Comparison of ENCODE assay signal across 12 cellular contexts in the genomic region with DNA sequence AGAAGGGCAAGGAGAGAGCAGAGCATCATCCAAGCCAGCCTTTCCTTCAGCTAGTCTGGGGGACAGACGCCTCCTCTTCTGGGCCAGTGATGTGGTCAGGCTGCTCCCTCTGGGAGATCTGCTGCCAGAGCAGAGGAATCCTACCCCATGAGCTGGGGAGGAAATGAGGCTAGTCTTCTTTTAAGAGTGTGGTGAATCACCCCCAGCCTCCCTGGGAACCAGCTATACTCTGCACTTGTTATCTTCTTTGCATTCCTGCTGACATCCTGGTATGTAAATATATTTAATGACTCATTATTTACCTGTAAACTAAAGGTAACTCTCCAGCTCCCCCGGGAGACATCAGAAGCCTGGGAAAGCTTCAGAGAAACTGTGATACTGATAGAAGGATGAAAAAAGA. TPM values are rescaled to one million over a fixed set of nuclear protein-coding genes. Genes with fewer than 3 reads are reported as not detected.
A peak's percentile ranks its signal among the peaks of the same experiment; 100 is the strongest.
DNase-seq lines count a peak whose midpoint lies in the region; TF ChIP-seq lines count a peak whose summit lies in the region.
"Had no signal": no experiment of that assay in that cellular context is flagged by ENCODE, and none has a peak within 500 bp of the region (broad histone marks: within the 10 kb centered on the region; RNA-seq: fewer than 3 reads in every experiment).

No MANE protein-coding gene starts in this region.

- H3K4me3 ChIP-seq in cardiac fibroblast (replicated peaks in 1 of 2; ENCODE audit: low read depth in 2 of 2, low read length in 2 of 2) (no peak overlapping the region), trophoblast cell (ENCODE audit: low read depth, low read length) (no peak overlapping the region), Karpas-422 (ENCODE audit: low read length) (no peak overlapping the region)
- H3K4me3 ChIP-seq: left ventricle myocardium inferior had no signal

- H3K4me1 ChIP-seq in trophoblast cell (ENCODE audit: control insufficient read depth in 1 of 2, insufficient read depth in 2 of 2, low read length in 2 of 2) (peaks cover 16 to 32% of the 10 kb centered on the region in 2 experiments), Karpas-422 (ENCODE audit: low read length) (no peaks in the 10 kb centered on the region)
- H3K4me1 ChIP-seq: left ventricle myocardium inferior had no signal

- H4K8ac ChIP-seq in trophoblast cell (ENCODE audit: low read depth, low read length): no peak overlapping the region

- H3K9me2 ChIP-seq in Karpas-422 (replicated peaks; ENCODE audit: insufficient read depth, low read length): no peaks in the 10 kb centered on the region

- peak overlapping the region; percentile 67 for H4K91ac ChIP-seq in trophoblast cell (ENCODE audit: low read depth, low read length)

- no peak overlapping the region for H4K12ac ChIP-seq in trophoblast cell (ENCODE audit: low read depth, low read length)

- H3K36me3 ChIP-seq in trophoblast cell (ENCODE audit: control insufficient read depth in 1 of 2, insufficient read depth in 2 of 2, low read length in 2 of 2) (no peaks in the 10 kb centered on the region), Karpas-422 (ENCODE audit: insufficient read depth, low read length) (no peaks in the 10 kb centered on the region)
- H3K36me3 ChIP-seq: left ventricle myocardium inferior had no signal

- H3K9ac ChIP-seq in trophoblast cell (ENCODE audit: low read length) (no peak overlapping the region), Karpas-422 (ENCODE audit: low read length) (no peak overlapping the region)

- no peak overlapping the region for H2AFZ ChIP-seq in trophoblast cell (ENCODE audit: insufficient read depth, low read length, poor library complexity)
- H2AFZ ChIP-seq in Karpas-422 (ENCODE audit: low read length): no peak overlapping the region

- peak overlapping the region; percentile 91 for H2BK5ac ChIP-seq in trophoblast cell (ENCODE audit: low read depth, low read length, poor library complexity)

- no peaks in the 10 kb centered on the region for H3K27me3 ChIP-seq in trophoblast cell (ENCODE audit: insufficient read depth, low read length)
- H3K27me3 ChIP-seq in Karpas-422 (ENCODE audit: low read length): no peaks in the 10 kb centered on the region

- peaks cover 10% of the 10 kb centered on the region for H3K79me1 ChIP-seq in trophoblast cell (ENCODE audit: low read length)

- TF ChIP-seq CTCF in cardiac fibroblast (IDR thresholded peaks at IDR 0.05; ENCODE audit: low read depth, low read length): no peak

- H3K9me3 ChIP-seq in trophoblast cell (ENCODE audit: insufficient read depth, low read depth, low read length) (peaks cover 1% of the 10 kb centered on the region), Karpas-422 (ENCODE audit: low read length) (no peaks in the 10 kb centered on the region)
- H3K9me3 ChIP-seq: left ventricle myocardium inferior had no signal

- intact Hi-C loops in cardiac septum (cut with DNase I): loop anchor here (5.0 kb wide), 1 partner anchor 181 kb away; no protein-coding TSS in a partner anchor

- no peaks in the 10 kb centered on the region for H3K79me2 ChIP-seq in trophoblast cell (ENCODE audit: control insufficient read depth, insufficient read depth, low read length, poor library complexity)
- H3K79me2 ChIP-seq in Karpas-422 (ENCODE audit: low read length): no peaks in the 10 kb centered on the region

- no peak overlapping the region for H3K14ac ChIP-seq in trophoblast cell (ENCODE audit: low read length)

- H3K27ac ChIP-seq in trophoblast cell (ENCODE audit: low read depth, low read length): peak overlapping the region; percentile 93
- no peak overlapping the region for H3K27ac ChIP-seq in Karpas-422 (ENCODE audit: low read length)
- H3K27ac ChIP-seq: left ventricle myocardium inferior had no signal

- H3K23ac ChIP-seq in trophoblast cell (ENCODE audit: low read length): no peak overlapping the region

- DNase-seq in NCI-H748 (lab: John Stamatoyannopoulos, UW; ENCODE audit: unreplicated experiment): peak; percentile 9
- no peak for DNase-seq in NCI-H748 treated with DMSO at 0.1 percent for 48 hours (lab: John Stamatoyannopoulos, UW)
- peak; percentile 97 for DNase-seq in NCI-H226
- DNase-seq in cardiac fibroblast (ENCODE audit: low read depth in 2 of 2): peak; percentile 53 to 88
- peak; percentile 88 to 91 for DNase-seq in trophoblast cell
- no peak for DNase-seq in HEK293T (ENCODE audit: extremely low spot score)
- DNase-seq in cardiac septum (ENCODE audit: low spot score): no peak
- no peak for DNase-seq in Karpas-422
- DNase-seq: left ventricle myocardium inferior; stimulated activated CD4-positive, alpha-beta T cell treated with anti-CD3 and anti-CD28 coated beads, Interleukin-12 subunit alpha, Interleukin-12 subunit beta, amount 100 ng/mL, for 4 hours had no signal

- CTCF ChIA-PET in HEK293T (lab: Yijun Ruan, JAX): interaction anchor here (0.7 to 2.3 kb wide), 6 partner anchors 30 to 401 kb away, joined by 3 to 6 read pairs (median 4); no protein-coding TSS in a partner anchor

- no peak overlapping the region for H3K4ac ChIP-seq in trophoblast cell (ENCODE audit: low read depth, low read length)

- H3K4me2 ChIP-seq in trophoblast cell (ENCODE audit: low read length) (peak overlapping the region; percentile 35), Karpas-422 (ENCODE audit: low read depth, low read length, poor library complexity, severe bottlenecking) (no peak overlapping the region)

- H4K20me1 ChIP-seq in Karpas-422 (ENCODE audit: insufficient read depth, low read depth, low read length): no peaks in the 10 kb centered on the region

- H3K18ac ChIP-seq in trophoblast cell (ENCODE audit: low read length): peak overlapping the region; percentile 34

- no peak overlapping the region for H2BK12ac ChIP-seq in trophoblast cell (ENCODE audit: low read length)

- WGBS in trophoblast cell (ENCODE audit: extremely low coverage, insufficient coverage, insufficient read length): no CpG with 5 or more reads among the region's 2 CpGs

- no peak overlapping the region for H2AK5ac ChIP-seq in trophoblast cell (ENCODE audit: low read length)

- POLR2A ChIA-PET in HEK293T (lab: Yijun Ruan, JAX): no interaction called here

- H2BK120ac ChIP-seq in trophoblast cell (ENCODE audit: insufficient read depth, low read length, poor library complexity): no peak overlapping the region

TF ChIP-seq in HEK293T, 16 proteins besides CTCF, POLR2A, EP300 and RAD21:
- TF ChIP-seq SUZ12 (IDR thresholded peaks at IDR 0.05) (no peak), ZNF384 (IDR thresholded peaks at IDR 0.05) (no peak)
- TF ChIP-seq, protein P1, sequence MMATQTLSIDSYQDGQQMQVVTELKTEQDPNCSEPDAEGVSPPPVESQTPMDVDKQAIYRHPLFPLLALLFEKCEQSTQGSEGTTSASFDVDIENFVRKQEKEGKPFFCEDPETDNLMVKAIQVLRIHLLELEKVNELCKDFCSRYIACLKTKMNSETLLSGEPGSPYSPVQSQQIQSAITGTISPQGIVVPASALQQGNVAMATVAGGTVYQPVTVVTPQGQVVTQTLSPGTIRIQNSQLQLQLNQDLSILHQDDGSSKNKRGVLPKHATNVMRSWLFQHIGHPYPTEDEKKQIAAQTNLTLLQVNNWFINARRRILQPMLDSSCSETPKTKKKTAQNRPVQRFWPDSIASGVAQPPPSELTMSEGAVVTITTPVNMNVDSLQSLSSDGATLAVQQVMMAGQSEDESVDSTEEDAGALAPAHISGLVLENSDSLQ (IDR thresholded peaks at IDR 0.05): no peak

RNA-seq across cellular contexts. Expression of a gene that starts 41.6 kb away (rescaled TPM):
- polyA plus RNA-seq in trophoblast cell (2013): 21.5 and 25.0 TPM in 2 replicates
- 2.0 TPM for total RNA-seq in cardiac septum
- total RNA-seq in Karpas-422 (2014; rRNA removed; shearing (Covaris generic); ENCODE audit: low replicate concordance): not detected in 2 replicates

RNA-seq across cellular contexts. Expression of a gene that starts 42.5 kb away (rescaled TPM):
- not detected in 2 replicates for polyA plus RNA-seq in trophoblast cell (2013)
- not detected for total RNA-seq in cardiac septum
- not detected in 2 replicates for total RNA-seq in Karpas-422 (2014; rRNA removed; shearing (Covaris generic); ENCODE audit: low replicate concordance)
- total RNA-seq: A673, left ventricle myocardium inferior, urinary bladder had no signal

Comparison
In these comparisons a context has a peak if more than half of its experiments do, and no peak if none do; other contexts are left out.
1. DNase-seq: peak in NCI-H748 (single experiment), NCI-H226 (single experiment), cardiac fibroblast (2 of 2) and trophoblast cell (2 of 2); none in NCI-H748 treated with DMSO at 0.1 percent for 48 hours (single experiment), HEK293T (single experiment), cardiac septum (single experiment) and Karpas-422 (single experiment).